Comparison of ENCODE assay signal across 8 cellular contexts in genomic region chr17:42248351-42249179, GRCh38. TPM values are rescaled to one million over a fixed set of nuclear protein-coding genes. Genes with fewer than 3 reads are reported as not detected.
DNase-seq lines count a peak whose midpoint lies in the region; ATAC-seq and TF ChIP-seq lines count a peak whose summit lies in the region.

No MANE protein-coding gene starts in this region.

- no peaks in the 10 kb centered on the region for H3K9me3 Mint-ChIP-seq in naive B cell

- H3K36me3 Mint-ChIP-seq in naive B cell = no peaks in the 10 kb centered on the region

- peak; percentile 11 for TF ChIP-seq CTCF in GM10248 (IDR thresholded peaks at IDR 0.05; ENCODE audit: control extremely low read depth, extremely low read depth, low read depth, missing control alignments)

- POLR2A ChIA-PET in GM10248 (lab: Yijun Ruan, JAX) = interaction anchor here (0.6 kb wide), 1 partner anchor 421 kb away, joined by 3 read pairs; no protein-coding TSS in a partner anchor

- DNase-seq in GM10248 (ENCODE audit: extremely low spot score) (peak; percentile 78), NCI-H774 (lab: John Stamatoyannopoulos, UW) (peak; percentile 93), epidermal melanocyte (ENCODE audit: insufficient read length, low spot score) (peak; percentile 76), naive B cell (peak; percentile 76)
- DNase-seq in activated CD8-positive, alpha-beta memory T cell treated with anti-CD3 and anti-CD28 coated beads, Interleukin-2, amount 50 U/mL, for 1 hour (ENCODE audit: extremely low read depth) = peak; percentile 78
- peak; percentile 62 for DNase-seq in stimulated activated CD8-positive, alpha-beta memory T cell treated with anti-CD3 and anti-CD28 coated beads, Interleukin-7, amount 100 ng/mL, for 4 hours (ENCODE audit: low read depth in 2 of 2)

- ATAC-seq in HG02678 (IDR thresholded peaks at IDR 0.05; ENCODE audit: unreplicated experiment) (peak; percentile 77), naive B cell (ENCODE audit: low read depth in 2 of 2) (peak; percentile 99), GM21717 (IDR thresholded peaks at IDR 0.05; ENCODE audit: unreplicated experiment) (no peak)

- no peaks in the 10 kb centered on the region for H3K27me3 Mint-ChIP-seq in naive B cell

- H3K4me3 Mint-ChIP-seq in naive B cell = peak overlapping the region; percentile 77 to 93 (median 87)

- peak overlapping the region; percentile 95 to 99 (median 96) for H3K27ac Mint-ChIP-seq in naive B cell

- peaks cover 25 to 40% (median 31%) of the 10 kb centered on the region in 3 donors for H3K4me1 Mint-ChIP-seq in naive B cell

- CTCF ChIA-PET in GM10248 (lab: Yijun Ruan, JAX) = interaction anchor here (0.9 to 5.7 kb wide), 7 partner anchors 10 to 157 kb away, joined by 3 to 40 read pairs (median 7); no protein-coding TSS in a partner anchor

RNA-seq across cellular contexts. Expression of gene STAT5B, which starts 27.6 kb away (rescaled TPM):
- 10 to 100 TPM; 22.8 to 52.6 (median 42.6) TPM for polyA plus RNA-seq in naive B cell (ENCODE audit: low read depth in 6 of 6)

RNA-seq across cellular contexts. Expression of gene STAT5A, which starts 39.7 kb away (rescaled TPM):
- polyA plus RNA-seq in naive B cell (ENCODE audit: low read depth in 6 of 6) = 10 to 100 TPM; 24.6 to 53.2 (median 45.2) TPM

RNA-seq across cellular contexts. Expression of gene GHDC, which starts 54.3 kb away (rescaled TPM):
- polyA plus RNA-seq in naive B cell (ENCODE audit: low read depth in 6 of 6) = 10 to 100 TPM; 21.9 to 32.7 (median 26.2) TPM
